19 cellular contexts compared by ENCODE assay signal in genomic region chr1:24898909-24899439, GRCh38. TPM values are rescaled to one million over a fixed set of nuclear protein-coding genes. Genes with fewer than 3 reads are reported as not detected.
DNase-seq lines count a peak whose midpoint lies in the region; ATAC-seq, FAIRE-seq and TF ChIP-seq lines count a peak whose summit lies in the region.
"Had no signal": no experiment of that assay in that cellular context is flagged by ENCODE, and none has a peak within 500 bp of the region (broad histone marks: within the 10 kb centered on the region; RNA-seq: fewer than 3 reads in every experiment).

No MANE protein-coding gene starts in this region.

- SMC1A ChIA-PET in GM12878 (lab: Charles Lee; ENCODE audit: uncharacterized antibody, unreplicated experiment): interaction anchor here (0.7 to 6.5 kb wide), 12 partner anchors 25 to 227 kb away, joined by 3 to 69 read pairs (median 5); no protein-coding TSS in a partner anchor

- H3K36me3 ChIP-seq in Karpas-422 (ENCODE audit: insufficient read depth, low read length): no peaks in the 10 kb centered on the region
- peaks cover 9 to 31% of the 10 kb centered on the region in 2 experiments; a peak in 3 of 4 replicates for H3K36me3 ChIP-seq in GM12878 (ENCODE audit: control insufficient read depth in 2 of 2, insufficient read depth in 2 of 2, low read length in 1 of 2)
- no peaks in the 10 kb centered on the region for H3K36me3 ChIP-seq in sigmoid colon
- H3K36me3 ChIP-seq in WERI-Rb-1: no peaks in the 10 kb centered on the region; the same call in 1 of the 2 replicates
- H3K36me3 ChIP-seq: cardiac muscle cell, tibial nerve had no signal

- TF ChIP-seq POLR2A in GM12878 (IDR thresholded peaks at IDR 0.05; ENCODE audit: low read depth, low read length) (peak; percentile 76), sigmoid colon (IDR thresholded peaks at IDR 0.05) (no peak)

- in situ Hi-C loops in GM12878 (cut with MboI): no loop called here

- TF ChIP-seq CTCF in GM12878 (IDR thresholded peaks at IDR 0.05 in 2 of 3, conservative IDR thresholded peaks at IDR 0.05 in 1 of 3; ENCODE audit: control insufficient read depth in 2 of 3, extremely low read depth in 1 of 3, insufficient read depth in 1 of 3, low read depth in 3 of 3, low read length in 3 of 3): no peak
- TF ChIP-seq CTCF in sigmoid colon (IDR thresholded peaks at IDR 0.05): no peak
- TF ChIP-seq CTCF in WERI-Rb-1 (IDR thresholded peaks at IDR 0.05; ENCODE audit: low read depth, low read length): no peak

- POLR2A ChIA-PET in GM12878 (lab: Charles Lee): interaction anchor here (1.0 to 1.2 kb wide), 3 partner anchors 41 to 202 kb away, joined by 3 to 19 read pairs (median 5); no protein-coding TSS in a partner anchor

- no peak for FAIRE-seq in GM12878 (lab: Jason Lieb, UNC)
- FAIRE-seq: endothelial cell of umbilical vein had no signal

- no peak for TF ChIP-seq RAD21 in GM12878 (IDR thresholded peaks at IDR 0.05; ENCODE audit: insufficient read depth, low read depth, low read length)

- no peak for ATAC-seq in activated CD4-positive, CD25-positive, alpha-beta regulatory T cell treated with anti-CD3 and anti-CD28 coated beads, Interleukin-2, amount 50 U/mL, for 24 hours
- ATAC-seq in GM12878 (peak; percentile 3; the same call in 2 of the 3 replicates), HG03139 (IDR thresholded peaks at IDR 0.05; ENCODE audit: unreplicated experiment) (no peak), GM21528 (IDR thresholded peaks at IDR 0.05; ENCODE audit: low FRiP score, unreplicated experiment) (no peak)

- CTCF ChIA-PET in GM12878 (lab: Yijun Ruan, JAX): interaction anchor here (0.9 to 8.0 kb wide), 22 partner anchors 10 to 304 kb away, joined by 3 to 133 read pairs (median 5); partner anchors contain the start of gene RUNX3

- DNase-seq in activated CD4-positive, CD25-positive, alpha-beta regulatory T cell treated with anti-CD3 and anti-CD28 coated beads, Interleukin-2, amount 50 U/mL, for 72 hours: peak; percentile 28
- DNase-seq in Karpas-422 (peak; percentile 54), GM12878 (ENCODE audit: low read depth, low spot score) (no peak), sigmoid colon (peak; percentile 36), WERI-Rb-1 (no peak)
- DNase-seq: 8988T, COR-L47, GF-D8, glutamatergic neuron, NCI-H1694 treated with DMSO at 0.1 percent for 48 hours had no signal

- no peaks in the 10 kb centered on the region for H3K79me2 ChIP-seq in Karpas-422 (ENCODE audit: low read length)
- no peaks in the 10 kb centered on the region for H3K79me2 ChIP-seq in GM12878 (ENCODE audit: control insufficient read depth, insufficient read depth, low read length)

- H4K20me1 ChIP-seq in Karpas-422 (ENCODE audit: insufficient read depth, low read depth, low read length): peaks cover 35% of the 10 kb centered on the region
- 0 out of 2 replicates have a peak, but pooled peaks cover 7% of the 10 kb centered on the region for H4K20me1 ChIP-seq in GM12878 (ENCODE audit: control insufficient read depth, insufficient read depth)

- H2AFZ ChIP-seq in Karpas-422 (ENCODE audit: low read length) (no peak overlapping the region), GM12878 (ENCODE audit: control insufficient read depth, low read depth, low read length) (no peak overlapping the region)

- H3K27ac ChIP-seq in Karpas-422 (ENCODE audit: low read length): no peak overlapping the region
- H3K27ac ChIP-seq in GM12878 (ENCODE audit: control insufficient read depth, insufficient read depth): no peak overlapping the region
- H3K27ac ChIP-seq in sigmoid colon: no peak overlapping the region
- no peak overlapping the region for H3K27ac ChIP-seq in WERI-Rb-1
- H3K27ac ChIP-seq: cardiac muscle cell, KMS-11, skin epidermis, tibial nerve had no signal

- intact Hi-C loops in GM12878 (cut with micrococcal nuclease; ENCODE audit: unreplicated experiment) (loop anchor here (2.0 kb wide), 1 partner anchor 50 kb away; no protein-coding TSS in a partner anchor), sigmoid colon (cut with DNase I) (no loop called here)

- H3K9me3 ChIP-seq in Karpas-422 (ENCODE audit: low read length): no peaks in the 10 kb centered on the region
- H3K9me3 ChIP-seq in GM12878 (replicated peaks; ENCODE audit: control insufficient read depth, insufficient read depth, low read length): no peaks in the 10 kb centered on the region
- H3K9me3 ChIP-seq in sigmoid colon: no peaks in the 10 kb centered on the region
- H3K9me3 ChIP-seq in WERI-Rb-1 (ENCODE audit: severe bottlenecking): no peaks in the 10 kb centered on the region
- H3K9me3 ChIP-seq: tibial nerve had no signal

- H3K4me3 ChIP-seq in Karpas-422 (ENCODE audit: low read length): no peak overlapping the region
- no peak overlapping the region for H3K4me3 ChIP-seq in GM12878
- H3K4me3 ChIP-seq in sigmoid colon: no peak overlapping the region
- H3K4me3 ChIP-seq in WERI-Rb-1 (ENCODE audit: low read depth, low read length): no peak overlapping the region
- H3K4me3 ChIP-seq: cardiac muscle cell, skin epidermis, tibial nerve had no signal

- RAD21 ChIA-PET in GM12878 (lab: Charles Lee; ENCODE audit: unreplicated experiment): interaction anchor here (0.9 to 4.2 kb wide), 12 partner anchors 27 to 307 kb away, joined by 3 to 42 read pairs (median 4); partner anchors contain the start of gene RUNX3

- H3K27me3 ChIP-seq in Karpas-422 (ENCODE audit: low read length) (no peaks in the 10 kb centered on the region), GM12878 (replicated peaks in 1 of 2; ENCODE audit: control insufficient read depth in 2 of 2, insufficient read depth in 2 of 2, low read length in 1 of 2) (no peaks in the 10 kb centered on the region), sigmoid colon (peaks cover 0 to 28% (median 0%) of the 10 kb centered on the region in 3 donors), WERI-Rb-1 (ENCODE audit: insufficient read depth, low read depth, severe bottlenecking) (no peaks in the 10 kb centered on the region)
- H3K27me3 ChIP-seq: cardiac muscle cell had no signal

- 73% methylated on average over 8 of the region's 8 CpGs for WGBS in GM12878 (ENCODE audit: insufficient coverage, insufficient replicate concordance, low lambda C conversion rate, missing lambda C conversion rate)
- WGBS in sigmoid colon, 2 donors: 87 to 91% methylated on average over 8 of the region's 8 CpGs

- H3K4me2 ChIP-seq in Karpas-422 (ENCODE audit: low read depth, low read length, poor library complexity, severe bottlenecking) (no peak overlapping the region), GM12878 (ENCODE audit: control insufficient read depth, insufficient read depth) (no peak overlapping the region)
- H3K4me2 ChIP-seq: KMS-11 had no signal

- H3K4me1 ChIP-seq in Karpas-422 (ENCODE audit: low read length): no peaks in the 10 kb centered on the region
- H3K4me1 ChIP-seq in GM12878 (ENCODE audit: control insufficient read depth, insufficient read depth, low read length): peaks cover 7% of the 10 kb centered on the region
- no peaks in the 10 kb centered on the region for H3K4me1 ChIP-seq in sigmoid colon
- H3K4me1 ChIP-seq: tibial nerve had no signal

- TF ChIP-seq EP300 in GM12878 (IDR thresholded peaks at IDR 0.05; ENCODE audit: borderline replicate concordance in 1 of 2, control insufficient read depth in 1 of 2, low read depth in 2 of 2, low read length in 2 of 2) (no peak), sigmoid colon (IDR thresholded peaks at IDR 0.05) (no peak)

- no TSS peak for BruUV-seq in GM12878 (replicated peaks; lab: Mats Ljungman, UMichigan)

- H3K9ac ChIP-seq in Karpas-422 (ENCODE audit: low read length) (no peak overlapping the region), GM12878 (ENCODE audit: control insufficient read depth, insufficient read depth, low read length) (no peak overlapping the region)
- H3K9ac ChIP-seq: KMS-11 had no signal

- H3K9me2 ChIP-seq in Karpas-422 (replicated peaks; ENCODE audit: insufficient read depth, low read length): no peaks in the 10 kb centered on the region

TF ChIP-seq in GM12878, 131 proteins besides CTCF, POLR2A, EP300 and RAD21 (continues in another document):
- TF ChIP-seq ELK1 (IDR thresholded peaks at IDR 0.05; ENCODE audit: low read depth, low read length): no peak
- no peak for TF ChIP-seq SPI1 (IDR thresholded peaks at IDR 0.05; ENCODE audit: borderline replicate concordance, insufficient read depth, low read depth, low read length)
- TF ChIP-seq EZH2 (IDR thresholded peaks at IDR 0.05; ENCODE audit: borderline replicate concordance, control insufficient read depth, low read depth, low read length): no peak
- no peak for TF ChIP-seq NFYA (IDR thresholded peaks at IDR 0.05; ENCODE audit: borderline replicate concordance, low read depth, low read length)

RNA-seq across cellular contexts. Expression of gene RUNX3, which starts 31.1 kb away (rescaled TPM):
- 35.2 and 36.6 TPM in 2 replicates for total RNA-seq in Karpas-422 (2014; rRNA removed; shearing (Covaris generic); ENCODE audit: low replicate concordance)
- total RNA-seq in GM12878 (2013; cell fraction: nucleolus; rRNA removed): 101 and 106 TPM in 2 replicates
- total RNA-seq in GM12878 (2014; rRNA removed): 25.8 and 33.5 TPM in 2 replicates
- total RNA-seq in GM12878 (2014; rRNA removed; fragmentation: Illumina TruSeq; extraction: Trizol): 18.4 and 19.0 TPM in 2 replicates
- 148 and 151 TPM in 2 replicates for total RNA-seq in GM12878 (2021)
- 44.1 TPM for polyA plus RNA-seq in GM12878 (2011; ENCODE audit: low read depth)
- 15.0 and 25.8 TPM in 2 replicates for polyA plus RNA-seq in GM12878 (2011; rRNA removed)
- polyA plus RNA-seq in GM12878 (2011; cell fraction: cytosol; rRNA removed): 45.6 and 51.9 TPM in 2 replicates
- 72.8 and 112 TPM in 2 replicates for polyA plus RNA-seq in GM12878 (2011; cell fraction: nucleus; rRNA removed)
- 91.6 and 104 TPM in 2 replicates for polyA plus RNA-seq in GM12878 (2012)
- 48.8 and 61.7 TPM in 2 replicates for polyA plus RNA-seq in GM12878 (2014; fragmentation: Illumina TruSeq; extraction: Trizol)
- 10 to 100 TPM; 21.6 to 26.3 TPM for polyA plus RNA-seq in GM12878 (2014; fragmentation: Nextera tagmentation; extraction: Ambion mirVana)
- 64.7 and 79.6 TPM in 2 replicates for polyA plus RNA-seq in GM12878 (2014; rRNA removed)
- 10 to 100 TPM; 29.3 to 34.0 TPM for polyA plus RNA-seq in GM12878 (2016; fragmentation: Nextera tagmentation; extraction: Ambion mirVana)
- polyA minus RNA-seq in GM12878 (2011; rRNA and poly(A)+ RNA removed): 20.0 and 31.7 TPM in 2 replicates
- polyA minus RNA-seq in GM12878 (2011; cell fraction: cytosol; rRNA and poly(A)+ RNA removed): 30.6 and 47.6 TPM in 2 replicates
- polyA minus RNA-seq in GM12878 (2011; cell fraction: nucleus; rRNA and poly(A)+ RNA removed): 30.8 and 46.2 TPM in 2 replicates
- 1 to 10 TPM in 1 of 4 donors, under 1 TPM in 2, not detected in 1; 0.36 to 1.2 (median 0.49) TPM for total RNA-seq in sigmoid colon
- 10 to 100 TPM in 1 of 3 donors, 1 to 10 TPM in 2; 1.2 to 18.0 (median 3.7) TPM for polyA plus RNA-seq in sigmoid colon
- total RNA-seq: cardiac muscle cell, endothelial cell of umbilical vein had no signal
- polyA plus RNA-seq: cardiac muscle cell, endothelial cell of umbilical vein, neural cell had no signal

Comparison
In these comparisons a context has a peak if more than half of its experiments do, and no peak if none do; other contexts are left out.
1. DNase-seq: peak in activated CD4-positive, CD25-positive, alpha-beta regulatory T cell treated with anti-CD3 and anti-CD28 coated beads, Interleukin-2, amount 50 U/mL, for 72 hours (single experiment), Karpas-422 (single experiment) and sigmoid colon (single experiment); none in GM12878 (single experiment) and WERI-Rb-1 (single experiment).
2. RNA of gene RUNX3, which starts 31.1 kb away (total RNA-seq): 35.2 to 36.6 TPM in Karpas-422 and 18.4 to 151 TPM in GM12878; 0.36 to 1.2 TPM in sigmoid colon; every median in the first group is over 4 times any median in the second.